ENCODE assay signal across 32 cellular contexts in genomic region chr12:109448707-109449390, GRCh38. TPM values are rescaled to one million over a fixed set of nuclear protein-coding genes. Genes with fewer than 3 reads are reported as not detected.
DNase-seq lines count a peak whose midpoint lies in the region; ATAC-seq, FAIRE-seq and TF ChIP-seq lines count a peak whose summit lies in the region.
"Had no signal": no experiment of that assay in that cellular context is flagged by ENCODE, and none has a peak within 500 bp of the region (broad histone marks: within the 10 kb centered on the region; RNA-seq: fewer than 3 reads in every experiment).

No MANE protein-coding gene starts in this region.

- TF ChIP-seq CTCF in AG10803 (conservative IDR thresholded peaks at IDR 0.05; ENCODE audit: low read length) (no peak), astrocyte (IDR thresholded peaks at IDR 0.05; ENCODE audit: insufficient read depth, low read depth, low read length) (no peak), sigmoid colon (IDR thresholded peaks at IDR 0.05) (no peak)

- 16 to 75% methylated on average over 8 of the region's 8 CpGs for WGBS in sigmoid colon, 2 donors

- DNase-seq in AG10803 (ENCODE audit: low read depth) (peak; percentile 47), astrocyte (ENCODE audit: low read depth) (no peak), left lobe of liver (ENCODE audit: low spot score) (no peak), sigmoid colon (no peak), NCI-H226 (no peak), kidney tubule cell (ENCODE audit: low spot score) (no peak), amygdala (lab: John Stamatoyannopoulos, UW) (no peak)
- DNase-seq: activated CD4-positive, alpha-beta memory T cell treated with anti-CD3 and anti-CD28 coated beads, Interleukin-2, amount 10 ng/mL, durations not matched to agents 7 days and 5 days; activated CD8-positive, alpha-beta memory T cell treated with anti-CD3 and anti-CD28 coated beads, Interleukin-2, amount 50 U/mL, for 48 hours; activated naive CD4-positive, alpha-beta T cell treated with anti-CD3 and anti-CD28 coated beads, Interleukin-2, amount 50 U/mL, for 16 hours; DMS153; effector CD8-positive, alpha-beta T cell; erythroblast; gastrocnemius medialis; hippocampal formation; KBM-7; left lung; naive thymus-derived CD4-positive, alpha-beta T cell; NCI-H1417; NCI-H2029 treated with DMSO at 0.1 percent for 48 hours; NCI-H2227 treated with DMSO at 0.1 percent for 48 hours; NCI-H82; ovary; RPMI8226; stimulated activated CD4-positive, alpha-beta T cell treated with anti-CD3 and anti-CD28 coated beads, Interleukin-12 subunit alpha, Interleukin-12 subunit beta, amount 100 ng/mL, for 4 hours; stimulated activated CD4-positive, alpha-beta T cell treated with anti-CD3 and anti-CD28 coated beads, Interleukin-4, amount 100 ng/mL, for 24 hours; T-cell had no signal

- no peak overlapping the region for H3K4me2 ChIP-seq in astrocyte (ENCODE audit: low read length)

- peak overlapping the region; percentile 16 for H3K4me3 Mint-ChIP-seq in astrocyte (ENCODE audit: unreplicated experiment)
- H3K4me3 Mint-ChIP-seq: activated CD4-positive, alpha-beta memory T cell treated with anti-CD3 and anti-CD28 coated beads, Interleukin-2, amount 10 ng/mL, durations not matched to agents 7 days and 5 days; naive thymus-derived CD4-positive, alpha-beta T cell; stimulated activated memory B cell treated with anti-CD40 and anti-IgM and Interleukin-4, amounts not matched to agents 10 μg/mL and 1 μg/mL and 100 μg/mL, for 72 hours; T-cell had no signal

- H3K27me3 Mint-ChIP-seq in astrocyte (ENCODE audit: low read depth, unreplicated experiment), result no peaks in the 10 kb centered on the region
- H3K27me3 Mint-ChIP-seq: activated CD4-positive, alpha-beta memory T cell treated with anti-CD3 and anti-CD28 coated beads, Interleukin-2, amount 10 ng/mL, durations not matched to agents 7 days and 5 days; naive thymus-derived CD4-positive, alpha-beta T cell; stimulated activated memory B cell treated with anti-CD40 and anti-IgM and Interleukin-4, amounts not matched to agents 10 μg/mL and 1 μg/mL and 100 μg/mL, for 72 hours; T-cell had no signal

- peak; percentile 38 for ATAC-seq in left lobe of liver
- ATAC-seq in GM18861 (IDR thresholded peaks at IDR 0.05; ENCODE audit: unreplicated experiment), result no peak
- ATAC-seq: activated CD4-positive, CD25-positive, alpha-beta regulatory T cell treated with anti-CD3 and anti-CD28 coated beads, Interleukin-2, amount 50 U/mL, for 24 hours; gastrocnemius medialis; left lung; naive thymus-derived CD4-positive, alpha-beta T cell; stimulated activated memory B cell treated with anti-CD40 and anti-IgM and Interleukin-4, amounts not matched to agents 10 μg/mL and 1 μg/mL and 100 μg/mL, for 72 hours; T-cell had no signal

- H3K79me2 ChIP-seq in astrocyte (ENCODE audit: insufficient read depth, low read length), result peaks cover 66% of the 10 kb centered on the region

- no peaks in the 10 kb centered on the region for H3K9me3 Mint-ChIP-seq in astrocyte (ENCODE audit: unreplicated experiment)
- H3K9me3 Mint-ChIP-seq: activated CD4-positive, alpha-beta memory T cell treated with anti-CD3 and anti-CD28 coated beads, Interleukin-2, amount 10 ng/mL, durations not matched to agents 7 days and 5 days; naive thymus-derived CD4-positive, alpha-beta T cell; stimulated activated memory B cell treated with anti-CD40 and anti-IgM and Interleukin-4, amounts not matched to agents 10 μg/mL and 1 μg/mL and 100 μg/mL, for 72 hours; T-cell had no signal

- H3K27ac Mint-ChIP-seq in astrocyte (ENCODE audit: unreplicated experiment), result no peak overlapping the region
- H3K27ac Mint-ChIP-seq: activated CD4-positive, alpha-beta memory T cell treated with anti-CD3 and anti-CD28 coated beads, Interleukin-2, amount 10 ng/mL, durations not matched to agents 7 days and 5 days; stimulated activated memory B cell treated with anti-CD40 and anti-IgM and Interleukin-4, amounts not matched to agents 10 μg/mL and 1 μg/mL and 100 μg/mL, for 72 hours; T-cell had no signal

- peaks cover 37% of the 10 kb centered on the region for H3K36me3 Mint-ChIP-seq in astrocyte (ENCODE audit: low read depth, unreplicated experiment)

- H3K36me3 ChIP-seq in astrocyte (ENCODE audit: insufficient read depth, low read length) (peaks cover 35% of the 10 kb centered on the region), sigmoid colon (peaks cover 7 to 77% (median 24%) of the 10 kb centered on the region in 4 donors)
- H3K36me3 ChIP-seq: ovary had no signal

- no peak for FAIRE-seq in astrocyte (lab: Jason Lieb, UNC)
- FAIRE-seq: bronchial epithelial cell, colon had no signal

- peaks cover 5% of the 10 kb centered on the region for H3K4me1 ChIP-seq in astrocyte (ENCODE audit: insufficient read depth, low read length)
- peaks cover 0 to 68% (median 64%) of the 10 kb centered on the region in 4 donors for H3K4me1 ChIP-seq in sigmoid colon
- H3K4me1 ChIP-seq: gastrocnemius medialis, left lung had no signal

- TF ChIP-seq POLR2A in sigmoid colon (IDR thresholded peaks at IDR 0.05), result no peak

- intact Hi-C loops in sigmoid colon (cut with DNase I), result no loop called here

- peaks cover 62% of the 10 kb centered on the region for H4K20me1 ChIP-seq in astrocyte (ENCODE audit: insufficient read depth, low read length)

- no peak for TF ChIP-seq EP300 in sigmoid colon (IDR thresholded peaks at IDR 0.05)

- H3K9me3 ChIP-seq in astrocyte (ENCODE audit: insufficient read depth, low read depth, low read length), result no peaks in the 10 kb centered on the region
- no peaks in the 10 kb centered on the region for H3K9me3 ChIP-seq in sigmoid colon
- H3K9me3 ChIP-seq: gastrocnemius medialis, left lung, ovary had no signal

- peaks cover 18% of the 10 kb centered on the region for H3K4me1 Mint-ChIP-seq in astrocyte (ENCODE audit: low read depth, unreplicated experiment)
- H3K4me1 Mint-ChIP-seq: stimulated activated memory B cell treated with anti-CD40 and anti-IgM and Interleukin-4, amounts not matched to agents 10 μg/mL and 1 μg/mL and 100 μg/mL, for 72 hours had no signal

- H3K4me3 ChIP-seq in AG10803 (ENCODE audit: low read length) (no peak overlapping the region), astrocyte (ENCODE audit: insufficient read depth, low read depth, low read length) (no peak overlapping the region), sigmoid colon (no peak overlapping the region)
- H3K4me3 ChIP-seq: gastrocnemius medialis, left lung, ovary had no signal

- H3K27me3 ChIP-seq in astrocyte (ENCODE audit: insufficient read depth, low read length) (no peaks in the 10 kb centered on the region), sigmoid colon (no peaks in the 10 kb centered on the region)
- H3K27me3 ChIP-seq: gastrocnemius medialis, left lung, ovary had no signal

- H2AFZ ChIP-seq in astrocyte (ENCODE audit: low read depth, low read length), result no peak overlapping the region

- no peak overlapping the region for H3K9ac ChIP-seq in astrocyte (ENCODE audit: low read length)

- H3K27ac ChIP-seq in astrocyte (ENCODE audit: low read depth, low read length) (no peak overlapping the region), sigmoid colon (peak overlapping the region; percentile 52 to 98 (median 80))
- H3K27ac ChIP-seq: gastrocnemius medialis, left lung, ovary had no signal

RNA-seq across cellular contexts. Expression of gene KCTD10, which starts 28.3 kb away (rescaled TPM):
- total RNA-seq in astrocyte, result 118 and 120 TPM in 2 replicates
- 7.0 TPM for total RNA-seq in left lobe of liver
- 100 to 1,000 TPM in 2 of 4 donors, 10 to 100 TPM in 2; 82.8 to 123 (median 101) TPM for total RNA-seq in sigmoid colon
- polyA plus RNA-seq in sigmoid colon, result 10 to 100 TPM; 53.5 to 79.8 (median 54.2) TPM

RNA-seq across cellular contexts. Expression of gene UBE3B, which starts 28.6 kb away (rescaled TPM):
- total RNA-seq in astrocyte (34.4 and 42.6 TPM in 2 replicates), left lobe of liver (19.2 TPM), sigmoid colon (10 to 100 TPM; 48.4 to 67.7 (median 56.2) TPM)
- polyA plus RNA-seq in sigmoid colon, result 10 to 100 TPM; 15.3 to 20.8 (median 16.2) TPM

Comparison
In these comparisons a context has a peak if more than half of its experiments do, and no peak if none do; other contexts are left out.
1. RNA of gene KCTD10, which starts 28.3 kb away (total RNA-seq): 118 to 120 TPM in astrocyte and 82.8 to 123 TPM in sigmoid colon; 7.0 TPM in left lobe of liver (single experiment); every median in the first group is over 10 times any median in the second.